In genomic region chr13:103156346-103156998, GRCh38 we compare ENCODE assay signal across 18 cellular contexts.
"Had no signal": no experiment of that assay in that cellular context is flagged by ENCODE, and none has a peak within 500 bp of the region (broad histone marks: within the 10 kb centered on the region; RNA-seq: fewer than 3 reads in every experiment).

No MANE protein-coding gene starts in this region.

- H3K4me3 ChIP-seq: body of pancreas, colonic mucosa, dorsolateral prefrontal cortex, left ventricle myocardium inferior, pancreas, smooth muscle cell, upper lobe of right lung had no signal

- ATAC-seq: body of pancreas; effector memory CD8-positive, alpha-beta T cell; natural killer cell; pancreas; sciatic nerve; WTC11 had no signal

- H3K36me3 ChIP-seq: colonic mucosa, left ventricle myocardium inferior, pancreas, upper lobe of right lung had no signal

- H3K27ac ChIP-seq: body of pancreas, colonic mucosa, left ventricle myocardium inferior, pancreas, upper lobe of right lung had no signal

- H3K4me1 ChIP-seq: body of pancreas, colonic mucosa, pancreas, upper lobe of right lung had no signal

- H3K9me3 ChIP-seq: body of pancreas, colonic mucosa, left ventricle myocardium inferior, pancreas, upper lobe of right lung had no signal

- DNase-seq: activated gamma-delta T cell treated with Interleukin-2 at 50 U/mL for 16 hours; activated T-cell treated with anti-CD3 and anti-CD28 coated beads, Interleukin-2, amount 50 U/mL, for 1 hour; body of pancreas; colonic mucosa; effector memory CD8-positive, alpha-beta T cell; immature natural killer cell; left ventricle myocardium inferior; midbrain; natural killer cell; pancreas; stimulated activated CD4-positive, alpha-beta T cell treated with anti-CD3 and anti-CD28 coated beads, Interleukin-15, amount 100 ng/mL, for 24 hours; stimulated activated naive CD4-positive, alpha-beta T cell; T1000; upper lobe of right lung had no signal

- H3K27me3 ChIP-seq: body of pancreas, colonic mucosa, dorsolateral prefrontal cortex, pancreas, upper lobe of right lung had no signal

- H3K4me2 ChIP-seq: smooth muscle cell had no signal
